Comparison of ENCODE assay signal across 8 cellular contexts in the genomic region with DNA sequence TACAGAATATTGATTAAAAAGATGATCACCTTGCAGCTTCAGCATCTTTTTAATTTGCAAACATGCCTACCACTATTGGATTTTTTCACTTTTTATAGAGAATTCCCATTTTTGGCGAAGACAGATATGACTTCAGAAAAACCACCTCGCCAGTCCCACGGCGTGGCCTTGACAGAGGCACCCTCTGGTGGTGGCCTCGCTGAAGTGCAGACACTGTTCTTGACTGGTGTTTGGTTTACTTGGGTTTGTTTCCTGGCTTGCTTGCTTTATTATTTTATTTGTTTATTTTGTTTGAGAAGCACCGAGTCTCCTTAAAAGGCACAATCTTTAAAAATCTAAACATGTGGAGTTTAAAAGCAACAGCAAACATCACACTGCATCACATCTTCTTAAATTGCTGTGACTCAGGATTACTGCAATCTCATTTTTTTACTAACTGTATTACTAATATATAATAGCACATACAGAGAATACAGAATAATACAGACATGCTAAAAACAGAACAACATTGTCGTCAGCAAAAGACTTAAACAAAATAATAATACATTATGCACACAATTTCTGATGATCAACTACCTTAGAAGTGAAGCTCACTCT. TPM values are rescaled to one million over a fixed set of nuclear protein-coding genes. Genes with fewer than 3 reads are reported as not detected.
DNase-seq lines count a peak whose midpoint lies in the region; ATAC-seq, FAIRE-seq and TF ChIP-seq lines count a peak whose summit lies in the region.

No MANE protein-coding gene starts in this region.

- TF ChIP-seq CTCF in SU-DHL-6 (IDR thresholded peaks at IDR 0.05; ENCODE audit: insufficient read depth, low read length, poor library complexity, severe bottlenecking) = peak; percentile 43

- H3K9ac ChIP-seq in SU-DHL-6 (ENCODE audit: low read length) = no peak overlapping the region

- H3K4me2 ChIP-seq in SU-DHL-6 (ENCODE audit: low read depth, low read length, poor library complexity, severe bottlenecking) = no peak overlapping the region

- H3K27ac ChIP-seq in SU-DHL-6 (ENCODE audit: low read depth, low read length) = no peak overlapping the region
- no peak overlapping the region for H3K27ac ChIP-seq in small intestine (ENCODE audit: low read depth in 1 of 2, low read length in 1 of 2)

- H2AFZ ChIP-seq in SU-DHL-6 (ENCODE audit: low read depth, low read length, severe bottlenecking) = no peak overlapping the region

- H3K36me3 ChIP-seq in SU-DHL-6 (ENCODE audit: low read length) = no peaks in the 10 kb centered on the region
- H3K36me3 ChIP-seq in small intestine (ENCODE audit: control insufficient read depth in 2 of 2, insufficient read depth in 2 of 2, low read length in 2 of 2) = no peaks in the 10 kb centered on the region

- no peaks in the 10 kb centered on the region for H3K27me3 ChIP-seq in SU-DHL-6 (ENCODE audit: low read length)
- H3K27me3 ChIP-seq in small intestine (ENCODE audit: control insufficient read depth in 2 of 2, insufficient read depth in 2 of 2, low read length in 2 of 2) = no peaks in the 10 kb centered on the region

- H3F3A ChIP-seq in SU-DHL-6 (ENCODE audit: insufficient read depth) = no peaks in the 10 kb centered on the region

- WGBS in small intestine, 3 donors = 5 to 7% (median 5%) methylated on average over 7 of the region's 7 CpGs

- H3K9me2 ChIP-seq in SU-DHL-6 (replicated peaks; ENCODE audit: insufficient read depth, low read length) = no peaks in the 10 kb centered on the region

- ATAC-seq in GM21447 (IDR thresholded peaks at IDR 0.05; ENCODE audit: unreplicated experiment) = peak; percentile 94

- DNase-seq in GM04504 (ENCODE audit: low read depth) (peak; percentile 13), HT-29 (ENCODE audit: low spot score) (peak; percentile 61), amniotic epithelial cell (ENCODE audit: low read depth) (peak; percentile 33), hepatic stellate cell (ENCODE audit: low spot score) (peak; percentile 19), small intestine (peak; percentile 46), NCI-H524 treated with DMSO at 0.1 percent for 48 hours (lab: John Stamatoyannopoulos, UW) (no peak)

- H4K20me1 ChIP-seq in SU-DHL-6 (ENCODE audit: low read depth, low read length) = no peaks in the 10 kb centered on the region

- H3K9me3 ChIP-seq in SU-DHL-6 (ENCODE audit: insufficient read depth, low read length) = no peaks in the 10 kb centered on the region
- H3K9me3 ChIP-seq in small intestine (ENCODE audit: control insufficient read depth, low read depth) = no peaks in the 10 kb centered on the region

- no peaks in the 10 kb centered on the region for H3K4me1 ChIP-seq in small intestine (ENCODE audit: control insufficient read depth in 2 of 2, insufficient read depth in 1 of 2, low read depth in 1 of 2, low read length in 1 of 2)

- no peak overlapping the region for H3K4me3 ChIP-seq in SU-DHL-6 (ENCODE audit: insufficient read depth, low read length, poor library complexity, severe bottlenecking)
- no peak overlapping the region for H3K4me3 ChIP-seq in small intestine (ENCODE audit: low read depth in 1 of 2, low read length in 2 of 2)

- H3K79me2 ChIP-seq in SU-DHL-6 (ENCODE audit: insufficient read depth, low read length) = no peaks in the 10 kb centered on the region

- peak; percentile 15 for FAIRE-seq in small intestine (lab: Jason Lieb, UNC)

RNA-seq across cellular contexts. Expression of a gene that starts 13.1 kb away (rescaled TPM):
- not detected in 2 replicates for total RNA-seq in HT-29 (2014; rRNA removed; shearing (Covaris generic))
- not detected for polyA plus RNA-seq in small intestine

RNA-seq across cellular contexts. Expression of a gene that starts 33.3 kb away (rescaled TPM):
- not detected in 2 replicates for total RNA-seq in HT-29 (2014; rRNA removed; shearing (Covaris generic))
- polyA plus RNA-seq in small intestine = not detected
